ENCODE assay signal across 15 cellular contexts in the genomic region with DNA sequence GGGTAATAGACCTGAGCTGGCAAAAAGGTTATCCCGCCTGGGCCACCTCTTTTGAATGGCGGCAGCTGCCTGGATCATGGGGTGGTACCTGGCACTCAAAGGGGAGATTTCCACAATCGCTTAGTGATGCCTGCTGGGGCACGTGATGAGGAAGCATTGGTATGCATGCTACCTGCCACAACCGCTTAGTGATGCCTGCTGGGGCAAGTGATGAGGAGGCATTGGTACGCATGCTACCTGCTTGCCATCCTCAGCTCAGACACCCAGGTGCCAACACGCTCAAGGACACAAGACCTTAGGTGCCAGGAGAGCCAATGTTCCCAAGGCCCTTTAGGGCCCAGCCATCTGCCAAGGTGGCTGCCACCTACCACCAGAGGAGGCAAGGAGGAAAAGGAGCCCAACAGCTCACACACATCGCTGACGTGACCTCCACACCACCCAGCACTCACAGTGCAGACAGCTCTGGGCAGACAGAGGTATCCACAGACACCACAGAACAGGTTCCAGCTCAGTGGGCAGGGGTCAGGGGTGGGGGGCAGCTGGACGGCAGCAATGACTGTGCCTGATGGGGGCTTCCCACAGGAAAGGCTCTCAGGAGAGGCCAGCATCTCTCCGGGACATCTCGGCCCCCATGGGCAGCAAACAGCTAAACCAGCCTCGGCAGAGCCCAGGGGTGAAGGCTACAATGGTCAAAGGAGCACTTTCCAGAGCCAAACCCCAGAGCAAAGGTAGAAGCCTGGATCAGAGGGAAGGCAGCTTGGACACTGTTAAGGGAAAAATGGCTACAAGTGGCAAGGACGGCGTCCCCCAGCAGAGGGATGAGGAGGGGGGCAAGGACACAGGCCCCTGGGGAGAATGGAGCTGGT. TPM values are rescaled to one million over a fixed set of nuclear protein-coding genes. Genes with fewer than 3 reads are reported as not detected.
"Had no signal": no experiment of that assay in that cellular context is flagged by ENCODE, and none has a peak within 500 bp of the region (broad histone marks: within the 10 kb centered on the region; RNA-seq: fewer than 3 reads in every experiment).

No MANE protein-coding gene starts in this region.

- H3K9ac ChIP-seq: parathyroid adenoma had no signal

- H3K4me1 ChIP-seq: foreskin keratinocyte, parathyroid adenoma, right lobe of liver, upper lobe of right lung had no signal

- H3K27ac ChIP-seq: foreskin keratinocyte, left ventricle myocardium inferior, neutrophil, parathyroid adenoma, right lobe of liver, upper lobe of right lung had no signal

- H3K36me3 Mint-ChIP-seq: activated naive CD8-positive, alpha-beta T cell treated with anti-CD3 and anti-CD28 coated beads for 36 hours; natural killer cell treated with Interleukin-12 subunit alpha and Interleukin-12 subunit beta and Interleukin-15 and Interleukin-18, amount 100 ng/mL, for 72 hours had no signal

- H3K27me3 ChIP-seq: foreskin keratinocyte, neutrophil, right lobe of liver, upper lobe of right lung had no signal

- H3K4me3 ChIP-seq: left ventricle myocardium inferior, right lobe of liver, upper lobe of right lung had no signal

- H3K27me3 Mint-ChIP-seq: activated B cell treated with CpG ODN at 0.5 μM for 24 hours; activated CD4-positive, alpha-beta T cell treated with anti-CD3 and anti-CD28 coated beads for 36 hours; activated naive CD8-positive, alpha-beta T cell treated with anti-CD3 and anti-CD28 coated beads for 36 hours; activated T-cell treated with anti-CD3 and anti-CD28 coated beads, Interleukin-2, amount 50 U/mL, for 24 hours; activated T-helper 17 cell treated with anti-CD3 and anti-CD28 coated beads, Interleukin-2, amount 50 U/mL, for 72 hours; natural killer cell treated with Interleukin-12 subunit alpha and Interleukin-12 subunit beta and Interleukin-15 and Interleukin-18, amount 100 ng/mL, for 72 hours had no signal

- H3K9me3 Mint-ChIP-seq: activated B cell treated with CpG ODN at 0.5 μM for 24 hours; activated naive CD8-positive, alpha-beta T cell treated with anti-CD3 and anti-CD28 coated beads for 36 hours; activated T-cell treated with anti-CD3 and anti-CD28 coated beads, Interleukin-2, amount 50 U/mL, for 24 hours; activated T-helper 17 cell treated with anti-CD3 and anti-CD28 coated beads, Interleukin-2, amount 50 U/mL, for 72 hours; mesothelial cell of epicardium; natural killer cell treated with Interleukin-12 subunit alpha and Interleukin-12 subunit beta and Interleukin-15 and Interleukin-18, amount 100 ng/mL, for 72 hours; T-helper 1 cell treated with Interleukin-12 subunit alpha and Interleukin-12 subunit beta and Interleukin-4 antibody, amounts not matched to agents 30 μg/mL and 1 μg/mL, for 36 hours had no signal

- H3K79me2 ChIP-seq: parathyroid adenoma had no signal

- FAIRE-seq: small intestine had no signal

- H3K36me3 ChIP-seq: neutrophil had no signal

- H3K27ac Mint-ChIP-seq: activated B cell treated with CpG ODN at 0.5 μM for 24 hours; activated CD4-positive, alpha-beta T cell treated with anti-CD3 and anti-CD28 coated beads for 36 hours; activated naive CD8-positive, alpha-beta T cell treated with anti-CD3 and anti-CD28 coated beads for 36 hours; activated T-cell treated with anti-CD3 and anti-CD28 coated beads, Interleukin-2, amount 50 U/mL, for 24 hours; activated T-helper 17 cell treated with anti-CD3 and anti-CD28 coated beads, Interleukin-2, amount 50 U/mL, for 72 hours; mesothelial cell of epicardium; natural killer cell treated with Interleukin-12 subunit alpha and Interleukin-12 subunit beta and Interleukin-15 and Interleukin-18, amount 100 ng/mL, for 72 hours; T-helper 1 cell treated with Interleukin-12 subunit alpha and Interleukin-12 subunit beta and Interleukin-4 antibody, amounts not matched to agents 30 μg/mL and 1 μg/mL, for 36 hours had no signal

- H3K4me3 Mint-ChIP-seq: activated B cell treated with CpG ODN at 0.5 μM for 24 hours; activated CD4-positive, alpha-beta T cell treated with anti-CD3 and anti-CD28 coated beads for 36 hours; activated naive CD8-positive, alpha-beta T cell treated with anti-CD3 and anti-CD28 coated beads for 36 hours; activated T-cell treated with anti-CD3 and anti-CD28 coated beads, Interleukin-2, amount 50 U/mL, for 24 hours; activated T-helper 17 cell treated with anti-CD3 and anti-CD28 coated beads, Interleukin-2, amount 50 U/mL, for 72 hours; mesothelial cell of epicardium; natural killer cell treated with Interleukin-12 subunit alpha and Interleukin-12 subunit beta and Interleukin-15 and Interleukin-18, amount 100 ng/mL, for 72 hours; T-helper 1 cell treated with Interleukin-12 subunit alpha and Interleukin-12 subunit beta and Interleukin-4 antibody, amounts not matched to agents 30 μg/mL and 1 μg/mL, for 36 hours had no signal

- H2AFZ ChIP-seq: parathyroid adenoma had no signal

- H3K9me3 ChIP-seq: left ventricle myocardium inferior, neutrophil, right lobe of liver, upper lobe of right lung had no signal

- H3K4me1 Mint-ChIP-seq: activated CD4-positive, alpha-beta T cell treated with anti-CD3 and anti-CD28 coated beads for 36 hours; activated naive CD8-positive, alpha-beta T cell treated with anti-CD3 and anti-CD28 coated beads for 36 hours; activated T-helper 17 cell treated with anti-CD3 and anti-CD28 coated beads, Interleukin-2, amount 50 U/mL, for 72 hours had no signal

RNA-seq across cellular contexts. Expression of a gene that starts 43.0 kb away (rescaled TPM):
- total RNA-seq: activated B cell treated with CpG ODN at 0.5 μM for 24 hours, foreskin keratinocyte had no signal
